Comparison of ENCODE assay signal across 20 cellular contexts in the genomic region with DNA sequence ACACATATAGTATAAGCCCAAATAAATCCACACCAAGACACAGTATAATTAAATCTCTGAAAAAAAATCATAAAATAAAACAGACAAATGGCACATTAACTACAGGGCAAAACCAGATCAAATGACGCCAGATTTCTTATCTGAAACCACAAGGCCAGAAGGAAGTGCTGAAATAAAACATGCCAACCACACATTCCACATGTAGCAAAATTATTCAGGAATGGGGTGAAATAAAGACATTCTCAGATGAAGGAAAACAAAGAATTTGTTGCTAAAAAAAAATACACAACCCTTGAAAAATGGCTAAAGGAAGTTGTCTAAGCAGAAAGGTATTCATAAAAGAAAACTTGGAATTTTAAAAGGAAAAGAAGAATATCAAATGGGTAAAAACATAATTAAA. TPM values are rescaled to one million over a fixed set of nuclear protein-coding genes. Genes with fewer than 3 reads are reported as not detected.
DNase-seq lines count a peak whose midpoint lies in the region; ATAC-seq, FAIRE-seq and TF ChIP-seq lines count a peak whose summit lies in the region.
"Had no signal": no experiment of that assay in that cellular context is flagged by ENCODE, and none has a peak within 500 bp of the region (broad histone marks: within the 10 kb centered on the region; RNA-seq: fewer than 3 reads in every experiment).

No MANE protein-coding gene starts in this region.

- H3K9me3 Mint-ChIP-seq in astrocyte (ENCODE audit: unreplicated experiment) = no peaks in the 10 kb centered on the region
- H3K9me3 Mint-ChIP-seq: GM23338 had no signal

- H3K36me3 Mint-ChIP-seq in astrocyte (ENCODE audit: low read depth, unreplicated experiment) = no peaks in the 10 kb centered on the region
- H3K36me3 Mint-ChIP-seq: CD14-positive monocyte; CD4-positive, alpha-beta memory T cell had no signal

- no peaks in the 10 kb centered on the region for H3K36me3 ChIP-seq in astrocyte (ENCODE audit: insufficient read depth, low read length)
- H3K36me3 ChIP-seq: BLaER1 had no signal

- no peak overlapping the region for H2AFZ ChIP-seq in astrocyte (ENCODE audit: low read depth, low read length)
- H2AFZ ChIP-seq: GM23338 had no signal

- DNase-seq in Caki2 (ENCODE audit: low read depth) (peak; percentile 0), astrocyte (ENCODE audit: low read depth) (no peak), foreskin melanocyte (peak; percentile 23), non-pigmented ciliary epithelial cell (ENCODE audit: low read depth) (peak; percentile 1), NCI-H526 (lab: John Stamatoyannopoulos, UW) (no peak), left cardiac atrium (no peak)
- no peak for DNase-seq in stimulated activated naive CD4-positive, alpha-beta T cell (lab: John Stamatoyannopoulos, UW)
- DNase-seq: 8988T; Calu3; CD4-positive, alpha-beta memory T cell; DMS79 treated with DMSO at 0.1 percent for 48 hours; GF-D8; HCEC 1CT had no signal

- H3K27ac ChIP-seq in astrocyte (ENCODE audit: low read depth, low read length) = no peak overlapping the region
- H3K27ac ChIP-seq: BLaER1, HL-60 had no signal

- no peak overlapping the region for H3K4me3 Mint-ChIP-seq in astrocyte (ENCODE audit: unreplicated experiment)
- H3K4me3 Mint-ChIP-seq: CD14-positive monocyte; CD4-positive, alpha-beta memory T cell; GM23338 had no signal

- peaks cover 8% of the 10 kb centered on the region for H3K27me3 Mint-ChIP-seq in astrocyte (ENCODE audit: low read depth, unreplicated experiment)
- H3K27me3 Mint-ChIP-seq: CD4-positive, alpha-beta memory T cell had no signal

- no peaks in the 10 kb centered on the region for H3K79me2 ChIP-seq in astrocyte (ENCODE audit: insufficient read depth, low read length)

- in situ Hi-C loops in Caki2 (cut with HindIII; ENCODE audit: low pct_unique_long_range_greater_than_20kb, low sequenced_read_pairs) = no loop called here

- no peak for FAIRE-seq in astrocyte (lab: Jason Lieb, UNC)
- FAIRE-seq: H54, HepG2 had no signal

- H4K20me1 ChIP-seq in astrocyte (ENCODE audit: insufficient read depth, low read length) = no peaks in the 10 kb centered on the region
- H4K20me1 ChIP-seq: BLaER1 had no signal

- peak overlapping the region; percentile 66 for H3K27ac Mint-ChIP-seq in astrocyte (ENCODE audit: unreplicated experiment)
- H3K27ac Mint-ChIP-seq: CD14-positive monocyte; CD4-positive, alpha-beta memory T cell; GM23338 had no signal

- no peak overlapping the region for H3K4me3 ChIP-seq in astrocyte (ENCODE audit: insufficient read depth, low read depth, low read length)
- H3K4me3 ChIP-seq: BLaER1, GM23338 had no signal

- no peak for TF ChIP-seq CTCF in astrocyte (IDR thresholded peaks at IDR 0.05; ENCODE audit: insufficient read depth, low read depth, low read length)

- H3K4me1 Mint-ChIP-seq in astrocyte (ENCODE audit: low read depth, unreplicated experiment) = peaks cover 6% of the 10 kb centered on the region
- H3K4me1 Mint-ChIP-seq: CD14-positive monocyte; CD4-positive, alpha-beta memory T cell had no signal

- ATAC-seq in left cardiac atrium = no peak
- ATAC-seq: GM23338, HepG2 had no signal

- H3K4me1 ChIP-seq in astrocyte (ENCODE audit: insufficient read depth, low read length) = no peaks in the 10 kb centered on the region
- H3K4me1 ChIP-seq: BLaER1 had no signal

- no peak overlapping the region for H3K4me2 ChIP-seq in astrocyte (ENCODE audit: low read length)
- H3K4me2 ChIP-seq: BLaER1, GM23338 had no signal

- intact Hi-C loops in left cardiac atrium (cut with DNase I) = no loop called here

- no peaks in the 10 kb centered on the region for H3K9me3 ChIP-seq in astrocyte (ENCODE audit: insufficient read depth, low read depth, low read length)

- H3K9ac ChIP-seq in astrocyte (ENCODE audit: low read length) = no peak overlapping the region
- H3K9ac ChIP-seq: BLaER1 had no signal

- no peaks in the 10 kb centered on the region for H3K27me3 ChIP-seq in astrocyte (ENCODE audit: insufficient read depth, low read length)

RNA-seq across cellular contexts. Expression of gene DCAF12L1, which starts 4.5 kb away (rescaled TPM):
- total RNA-seq in Caki2 (2014; rRNA removed; shearing (Covaris generic); ENCODE audit: low replicate concordance) = not detected in 2 replicates
- total RNA-seq in astrocyte = 0.11 TPM in 1 of 2 replicates, not detected in the other
- not detected for total RNA-seq in left cardiac atrium
- total RNA-seq: A673; Calu3; CD4-positive, alpha-beta memory T cell; HepG2 had no signal

Comparison
In these comparisons a context has a peak if more than half of its experiments do, and no peak if none do; other contexts are left out.
1. DNase-seq: peak in Caki2 (single experiment), foreskin melanocyte (single experiment) and non-pigmented ciliary epithelial cell (single experiment); none in astrocyte (single experiment), stimulated activated naive CD4-positive, alpha-beta T cell (0 of 6), NCI-H526 (0 of 2) and left cardiac atrium (single experiment).